In the genomic region with DNA sequence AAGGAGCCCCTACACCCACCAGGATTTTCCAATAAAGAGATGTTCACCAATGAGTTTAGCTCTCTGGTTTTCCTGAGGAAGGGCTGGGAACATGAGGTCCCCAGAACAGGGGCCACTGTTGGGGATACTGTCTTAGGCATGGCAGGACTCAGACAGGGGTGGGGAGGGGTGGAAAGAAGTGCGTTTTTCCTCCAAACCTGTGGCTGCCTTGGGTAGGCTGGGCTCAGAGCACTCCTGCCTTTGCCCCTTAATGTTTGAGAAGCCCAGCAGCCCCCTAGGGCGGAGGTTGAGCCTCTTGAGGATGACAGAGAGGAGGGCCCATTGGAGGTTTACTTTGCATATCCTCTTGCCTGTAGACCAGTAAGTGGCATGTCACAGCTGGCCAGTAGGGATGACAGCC, we compare ENCODE assay signal across 15 cellular contexts. TPM values are rescaled to one million over a fixed set of nuclear protein-coding genes. Genes with fewer than 3 reads are reported as not detected.
A peak's percentile ranks its signal among the peaks of the same experiment; 100 is the strongest.
DNase-seq lines count a peak whose midpoint lies in the region; ATAC-seq and TF ChIP-seq lines count a peak whose summit lies in the region.
"Had no signal": no experiment of that assay in that cellular context is flagged by ENCODE, and none has a peak within 500 bp of the region (broad histone marks: within the 10 kb centered on the region; RNA-seq: fewer than 3 reads in every experiment).

No MANE protein-coding gene starts in this region.

- ATAC-seq in HCT116 (peak; percentile 4), GM21528 (IDR thresholded peaks at IDR 0.05; ENCODE audit: low FRiP score, unreplicated experiment) (no peak)
- peak; percentile 1 to 20 for ATAC-seq in activated naive CD4-positive, alpha-beta T cell treated with anti-CD3 and anti-CD28 coated beads, Interleukin-2, amount 50 U/mL, for 72 hours
- no peak for ATAC-seq in natural killer cell treated with Interleukin-12 subunit alpha and Interleukin-12 subunit beta and Interleukin-15 and Interleukin-18, amount 100 ng/mL, for 72 hours
- ATAC-seq: WTC11 had no signal

- RAD21 ChIA-PET in HCT116 (lab: Charles Lee; ENCODE audit: low non-redundant PET in 1 of 2, low total read pairs in 2 of 2, uncharacterized antibody in 2 of 2, unreplicated experiment in 2 of 2), result no interaction called here

- POLR2A ChIA-PET in HCT116 (lab: Charles Lee), result interaction anchor here (0.6 to 1.5 kb wide), 2 partner anchors 8 to 13 kb away, joined by 3 to 4 read pairs; no protein-coding TSS in a partner anchor

- 0 out of 2 replicates have a peak, but pooled peaks cover 5% of the 10 kb centered on the region for H3K79me2 ChIP-seq in HCT116 (ENCODE audit: insufficient read depth, low read length)

- peaks cover 20% of the 10 kb centered on the region for H3K4me1 Mint-ChIP-seq in T-helper 1 cell treated with Interleukin-12 subunit alpha and Interleukin-12 subunit beta and Interleukin-4 antibody, amounts not matched to agents 30 μg/mL and 1 μg/mL, for 36 hours (ENCODE audit: low read depth)
- H3K4me1 Mint-ChIP-seq in natural killer cell treated with Interleukin-12 subunit alpha and Interleukin-12 subunit beta and Interleukin-15 and Interleukin-18, amount 100 ng/mL, for 72 hours (ENCODE audit: low read depth in 2 of 2), result peaks cover 16 to 20% of the 10 kb centered on the region in 2 donors

- peaks cover 11 to 30% of the 10 kb centered on the region in 2 experiments for H3K4me1 ChIP-seq in HCT116 (ENCODE audit: control insufficient read depth in 1 of 2, insufficient read depth in 2 of 2, low read length in 2 of 2)

- intact Hi-C loops in HCT116 (cut with micrococcal nuclease), result no loop called here

- BruUV-seq in HCT116 (replicated peaks; lab: Mats Ljungman, UMichigan), result TSS peak; percentile 92

- H3K27me3 Mint-ChIP-seq in T-helper 1 cell treated with Interleukin-12 subunit alpha and Interleukin-12 subunit beta and Interleukin-4 antibody, amounts not matched to agents 30 μg/mL and 1 μg/mL, for 36 hours (ENCODE audit: low read depth), result peaks cover 14% of the 10 kb centered on the region
- H3K27me3 Mint-ChIP-seq in natural killer cell treated with Interleukin-12 subunit alpha and Interleukin-12 subunit beta and Interleukin-15 and Interleukin-18, amount 100 ng/mL, for 72 hours, result peaks cover 19 to 24% of the 10 kb centered on the region in 2 donors

- peak overlapping the region; percentile 63 for H3K4me3 Mint-ChIP-seq in T-helper 1 cell treated with Interleukin-12 subunit alpha and Interleukin-12 subunit beta and Interleukin-4 antibody, amounts not matched to agents 30 μg/mL and 1 μg/mL, for 36 hours
- peak overlapping the region; percentile 88 for H3K4me3 Mint-ChIP-seq in natural killer cell treated with Interleukin-12 subunit alpha and Interleukin-12 subunit beta and Interleukin-15 and Interleukin-18, amount 100 ng/mL, for 72 hours
- H3K4me3 Mint-ChIP-seq: HFFc6, WTC11 had no signal

- peak overlapping the region; percentile 90 for H3K27ac Mint-ChIP-seq in T-helper 1 cell treated with Interleukin-12 subunit alpha and Interleukin-12 subunit beta and Interleukin-4 antibody, amounts not matched to agents 30 μg/mL and 1 μg/mL, for 36 hours
- peak overlapping the region; percentile 84 to 90 for H3K27ac Mint-ChIP-seq in activated naive CD4-positive, alpha-beta T cell treated with anti-CD3 and anti-CD28 coated beads, Interleukin-2, amount 50 U/mL, for 72 hours
- peak overlapping the region; percentile 83 to 93 for H3K27ac Mint-ChIP-seq in natural killer cell treated with Interleukin-12 subunit alpha and Interleukin-12 subunit beta and Interleukin-15 and Interleukin-18, amount 100 ng/mL, for 72 hours
- H3K27ac Mint-ChIP-seq: HFFc6, WTC11 had no signal

- no peaks in the 10 kb centered on the region for H3K9me2 ChIP-seq in HCT116 (ENCODE audit: insufficient read depth)

- peaks cover 14% of the 10 kb centered on the region for H3K9me3 Mint-ChIP-seq in T-helper 1 cell treated with Interleukin-12 subunit alpha and Interleukin-12 subunit beta and Interleukin-4 antibody, amounts not matched to agents 30 μg/mL and 1 μg/mL, for 36 hours
- H3K9me3 Mint-ChIP-seq in activated naive CD4-positive, alpha-beta T cell treated with anti-CD3 and anti-CD28 coated beads, Interleukin-2, amount 50 U/mL, for 72 hours, result peaks cover 10 to 16% of the 10 kb centered on the region in 2 donors
- peaks cover 4% of the 10 kb centered on the region for H3K9me3 Mint-ChIP-seq in natural killer cell treated with Interleukin-12 subunit alpha and Interleukin-12 subunit beta and Interleukin-15 and Interleukin-18, amount 100 ng/mL, for 72 hours
- H3K9me3 Mint-ChIP-seq: HFFc6 had no signal

- no peak for TF ChIP-seq CTCF in HCT116 (IDR thresholded peaks at IDR 0.05 in 2 of 3, conservative IDR thresholded peaks at IDR 0.05 in 1 of 3; ENCODE audit: borderline replicate concordance in 1 of 3, insufficient read depth in 1 of 3, low read depth in 2 of 3, low read length in 2 of 3)

- H3K36me3 Mint-ChIP-seq in T-helper 1 cell treated with Interleukin-12 subunit alpha and Interleukin-12 subunit beta and Interleukin-4 antibody, amounts not matched to agents 30 μg/mL and 1 μg/mL, for 36 hours (ENCODE audit: low read depth), result peaks cover 15% of the 10 kb centered on the region
- H3K36me3 Mint-ChIP-seq in activated naive CD4-positive, alpha-beta T cell treated with anti-CD3 and anti-CD28 coated beads, Interleukin-2, amount 50 U/mL, for 72 hours, result peaks cover 19 to 25% of the 10 kb centered on the region in 2 donors
- H3K36me3 Mint-ChIP-seq in natural killer cell treated with Interleukin-12 subunit alpha and Interleukin-12 subunit beta and Interleukin-15 and Interleukin-18, amount 100 ng/mL, for 72 hours, result peaks cover 15% of the 10 kb centered on the region

- DNase-seq in T-helper 1 cell (no peak), HCT116 (ENCODE audit: low read depth, low spot score) (no peak), nucleus accumbens (lab: John Stamatoyannopoulos, UW) (no peak), amygdala (lab: John Stamatoyannopoulos, UW) (no peak)
- DNase-seq in activated naive CD4-positive, alpha-beta T cell treated with anti-CD3 and anti-CD28 coated beads, Interleukin-2, amount 50 U/mL, for 72 hours (ENCODE audit: low spot score in 2 of 2), result no peak
- DNase-seq in natural killer cell treated with Interleukin-12 subunit alpha and Interleukin-12 subunit beta and Interleukin-15 and Interleukin-18, amount 100 ng/mL, for 72 hours (ENCODE audit: low spot score), result no peak
- DNase-seq: HFFc6 had no signal

- CTCF ChIA-PET in HCT116 (lab: Charles Lee), result interaction anchor here (1.2 kb wide), 1 partner anchor 10 kb away, joined by 6 read pairs; a partner anchor contains a TSS

- no peaks in the 10 kb centered on the region for H3K9me3 ChIP-seq in HCT116 (ENCODE audit: control insufficient read depth in 1 of 2, insufficient read depth in 1 of 2, low read depth in 1 of 2, low read length in 2 of 2)
- H3K9me3 ChIP-seq: suprapubic skin had no signal

- H3K27ac ChIP-seq in HCT116 (ENCODE audit: low read depth, low read length), result peak overlapping the region; percentile 88
- H3K27ac ChIP-seq: suprapubic skin had no signal

- H3K9ac ChIP-seq in HCT116 (ENCODE audit: low read length), result peak overlapping the region; percentile 69

- H3K27me3 ChIP-seq in HCT116 (ENCODE audit: insufficient read depth, low read length), result no peaks in the 10 kb centered on the region
- H3K27me3 ChIP-seq: suprapubic skin had no signal

- H2AFZ ChIP-seq in HCT116 (ENCODE audit: low read depth, low read length, poor library complexity, severe bottlenecking), result no peak overlapping the region

- H3K4me3 ChIP-seq in HCT116 (replicated peaks in 1 of 2; ENCODE audit: low read depth in 1 of 2, low read length in 2 of 2), result peak overlapping the region; percentile 80 to 82
- H3K4me3 ChIP-seq: lung, suprapubic skin had no signal

- H3K36me3 ChIP-seq in HCT116 (ENCODE audit: control insufficient read depth in 1 of 2, insufficient read depth in 2 of 2, low read length in 2 of 2), result no peaks in the 10 kb centered on the region
- H3K36me3 ChIP-seq: suprapubic skin had no signal

- TF ChIP-seq RAD21 in HCT116 (IDR thresholded peaks at IDR 0.05; ENCODE audit: low read depth), result no peak

- TF ChIP-seq POLR2A in HCT116 (IDR thresholded peaks at IDR 0.05; ENCODE audit: borderline replicate concordance, extremely low read depth, insufficient read depth, insufficient read length), result no peak

- H3K4me2 ChIP-seq in HCT116 (ENCODE audit: low read length), result peak overlapping the region; percentile 85

- no peaks in the 10 kb centered on the region for H4K20me1 ChIP-seq in HCT116 (ENCODE audit: insufficient read depth)

TF ChIP-seq in HCT116, 20 proteins besides CTCF, POLR2A, EP300 and RAD21 (continues in another document):
- TF ChIP-seq ZNF274 (IDR thresholded peaks at IDR 0.05; ENCODE audit: low read depth, low read length) (no peak), TCF7L2 (IDR thresholded peaks at IDR 0.05; ENCODE audit: borderline replicate concordance, extremely low read depth, insufficient read depth, insufficient read length) (no peak), POLR2AphosphoS5 (IDR thresholded peaks at IDR 0.05; ENCODE audit: low read depth, low read length) (no peak), YY1 (IDR thresholded peaks at IDR 0.05; ENCODE audit: extremely low read depth, insufficient replicate concordance, low read depth, low read length) (no peak), EZH2phosphoT487 (IDR thresholded peaks at IDR 0.05; ENCODE audit: borderline replicate concordance) (no peak)

RNA-seq across cellular contexts. Expression of a gene that starts 10.6 kb away (rescaled TPM):
- total RNA-seq in HCT116 (2021; ENCODE audit: unreplicated experiment), result 36.1 TPM
- 49.2 and 55.4 TPM in 2 replicates for polyA plus RNA-seq in HCT116 (2012)
- 10 to 100 TPM; 17.9 to 68.3 TPM for total RNA-seq in activated naive CD4-positive, alpha-beta T cell treated with anti-CD3 and anti-CD28 coated beads, Interleukin-2, amount 50 U/mL, for 72 hours
- total RNA-seq in natural killer cell treated with Interleukin-12 subunit alpha and Interleukin-12 subunit beta and Interleukin-15 and Interleukin-18, amount 100 ng/mL, for 72 hours, result 10 to 100 TPM; 58.7 to 67.4 TPM

RNA-seq across cellular contexts. Expression of a gene that starts 35.6 kb away (rescaled TPM):
- not detected for total RNA-seq in HCT116 (2021; ENCODE audit: unreplicated experiment)
- 0.03 TPM in 1 of 2 replicates, not detected in the other for polyA plus RNA-seq in HCT116 (2012)
- total RNA-seq in activated naive CD4-positive, alpha-beta T cell treated with anti-CD3 and anti-CD28 coated beads, Interleukin-2, amount 50 U/mL, for 72 hours, result not detected
- not detected for total RNA-seq in natural killer cell treated with Interleukin-12 subunit alpha and Interleukin-12 subunit beta and Interleukin-15 and Interleukin-18, amount 100 ng/mL, for 72 hours
- total RNA-seq: A172, dermis blood vessel endothelial cell, HFFc6, LHCN-M2, suprapubic skin, WTC11 had no signal

RNA-seq across cellular contexts. Expression of a gene that starts 39.4 kb away (rescaled TPM):
- total RNA-seq in HCT116 (2021; ENCODE audit: unreplicated experiment), result 33.5 TPM
- polyA plus RNA-seq in HCT116 (2012), result 31.0 and 34.2 TPM in 2 replicates
- total RNA-seq in activated naive CD4-positive, alpha-beta T cell treated with anti-CD3 and anti-CD28 coated beads, Interleukin-2, amount 50 U/mL, for 72 hours, result 10 to 100 TPM; 13.9 to 16.3 TPM
- 1 to 10 TPM in 1 of 2 donors, under 1 TPM in 1; 0.40 to 1.3 TPM for total RNA-seq in natural killer cell treated with Interleukin-12 subunit alpha and Interleukin-12 subunit beta and Interleukin-15 and Interleukin-18, amount 100 ng/mL, for 72 hours

RNA-seq across cellular contexts. Expression of a gene that starts 49.0 kb away (rescaled TPM):
- 20.2 TPM for total RNA-seq in HCT116 (2021; ENCODE audit: unreplicated experiment)
- polyA plus RNA-seq in HCT116 (2012), result 20.9 and 21.4 TPM in 2 replicates
- 10 to 100 TPM in 1 of 2 donors, 1 to 10 TPM in 1; 6.8 to 11.8 TPM for total RNA-seq in activated naive CD4-positive, alpha-beta T cell treated with anti-CD3 and anti-CD28 coated beads, Interleukin-2, amount 50 U/mL, for 72 hours
- total RNA-seq in natural killer cell treated with Interleukin-12 subunit alpha and Interleukin-12 subunit beta and Interleukin-15 and Interleukin-18, amount 100 ng/mL, for 72 hours, result 1 to 10 TPM; 5.2 to 7.4 TPM

Comparison
In these comparisons a context has a peak if more than half of its experiments do, and no peak if none do; other contexts are left out.
1. ATAC-seq: peak in HCT116 (single experiment) and activated naive CD4-positive, alpha-beta T cell treated with anti-CD3 and anti-CD28 coated beads, Interleukin-2, amount 50 U/mL, for 72 hours (2 of 2); none in natural killer cell treated with Interleukin-12 subunit alpha and Interleukin-12 subunit beta and Interleukin-15 and Interleukin-18, amount 100 ng/mL, for 72 hours (0 of 2) and GM21528 (single experiment).
2. RNA of a gene that starts 39.4 kb away (total RNA-seq): 33.5 TPM in HCT116 (single experiment) and 13.9 to 16.3 TPM in activated naive CD4-positive, alpha-beta T cell treated with anti-CD3 and anti-CD28 coated beads, Interleukin-2, amount 50 U/mL, for 72 hours; 0.40 to 1.3 TPM in natural killer cell treated with Interleukin-12 subunit alpha and Interleukin-12 subunit beta and Interleukin-15 and Interleukin-18, amount 100 ng/mL, for 72 hours; every median in the first group is over 4 times any median in the second.
3. Peak in every context shown above with its lines, with median percentiles within 50 percentile points of each other: H3K27ac Mint-ChIP-seq.